ENCODE assay signal across 37 cellular contexts in genomic region chr2:3768960-3769765, GRCh38.
"Had no signal": no experiment of that assay in that cellular context is flagged by ENCODE, and none has a peak within 500 bp of the region (broad histone marks: within the 10 kb centered on the region; RNA-seq: fewer than 3 reads in every experiment).

No MANE protein-coding gene starts in this region.

- H3K36me3 Mint-ChIP-seq: activated CD4-positive, alpha-beta memory T cell treated with anti-CD3 and anti-CD28 coated beads for 36 hours; activated CD8-positive, alpha-beta memory T cell treated with anti-CD3 and anti-CD28 coated beads, Interleukin-2, amount 10 ng/mL, durations not matched to agents 7 days and 5 days; activated naive CD8-positive, alpha-beta T cell treated with anti-CD3 and anti-CD28 coated beads for 36 hours had no signal

- H3K9me3 Mint-ChIP-seq: activated B cell treated with CpG ODN at 0.5 μM for 24 hours; activated CD4-positive, alpha-beta memory T cell treated with anti-CD3 and anti-CD28 coated beads for 36 hours; activated naive CD8-positive, alpha-beta T cell treated with anti-CD3 and anti-CD28 coated beads for 36 hours; activated T-cell treated with anti-CD3 and anti-CD28 coated beads, Interleukin-2, amount 50 U/mL, for 72 hours; activated T-helper 17 cell treated with anti-CD3 and anti-CD28 coated beads, Interleukin-2, amount 50 U/mL, for 72 hours had no signal

- H3K27me3 ChIP-seq: brain microvascular endothelial cell, Peyer's patch had no signal

- DNase-seq: activated B cell treated with CpG ODN at 0.5 μM for 24 hours; activated CD4-positive, alpha-beta memory T cell treated with anti-CD3 and anti-CD28 coated beads for 36 hours; activated CD4-positive, alpha-beta T cell treated with anti-CD3 and anti-CD28 coated beads for 4 hours; activated CD4-positive, alpha-beta T cell treated with anti-CD3 and anti-CD28 coated beads, Interleukin-2, amount 50 U/mL, for 1 hour; activated CD4-positive, CD25-positive, alpha-beta regulatory T cell treated with anti-CD3 and anti-CD28 coated beads, Interleukin-2, amount 50 U/mL, for 72 hours; activated CD8-positive, alpha-beta memory T cell treated with anti-CD3 and anti-CD28 coated beads, Interleukin-2, amount 10 ng/mL, durations not matched to agents 7 days and 5 days; activated effector memory CD4-positive, alpha-beta T cell treated with anti-CD3 and anti-CD28 coated beads, Interleukin-2, amount 50 U/mL, for 16 hours; activated naive CD4-positive, alpha-beta T cell; activated naive CD4-positive, alpha-beta T cell treated with anti-CD3 and anti-CD28 coated beads, Interleukin-2, amount 50 U/mL, for 16 hours; activated naive CD8-positive, alpha-beta T cell treated with anti-CD3 and anti-CD28 coated beads for 36 hours; activated T-cell treated with anti-CD3 and anti-CD28 coated beads, Interleukin-2, amount 50 U/mL, for 1 hour; activated T-cell treated with anti-CD3 and anti-CD28 coated beads, Interleukin-2, amount 50 U/mL, for 72 hours; amniotic stem cell; aorta; brain microvascular endothelial cell; Karpas-422; KBM-7; NCI-H1048; NCI-H1105 treated with DMSO at 0.1 percent for 48 hours; NCI-H1436 treated with DMSO at 0.1 percent for 48 hours; NCI-H1694 treated with DMSO at 0.1 percent for 48 hours; NCI-H2029; NCI-H2171; NCI-H510A; NCI-H526; NCI-H748 treated with DMSO at 0.1 percent for 48 hours; NK-92 treated with Interleukin-12 subunit alpha and Interleukin-12 subunit beta, amount 100 ng/mL, for 24 hours; PC-3; Peyer's patch; RPMI8226; SW 1271; T-helper 1 cell; T-helper 2 cell; T-helper 9 cell had no signal

- H3K36me3 ChIP-seq: brain microvascular endothelial cell, cardiac muscle cell, Peyer's patch had no signal

- H3K4me3 Mint-ChIP-seq: activated B cell treated with CpG ODN at 0.5 μM for 24 hours; activated CD4-positive, alpha-beta memory T cell treated with anti-CD3 and anti-CD28 coated beads for 36 hours; activated CD8-positive, alpha-beta memory T cell treated with anti-CD3 and anti-CD28 coated beads, Interleukin-2, amount 10 ng/mL, durations not matched to agents 7 days and 5 days; activated naive CD8-positive, alpha-beta T cell treated with anti-CD3 and anti-CD28 coated beads for 36 hours; activated T-cell treated with anti-CD3 and anti-CD28 coated beads, Interleukin-2, amount 50 U/mL, for 72 hours; activated T-helper 17 cell treated with anti-CD3 and anti-CD28 coated beads, Interleukin-2, amount 50 U/mL, for 72 hours had no signal

- H3K4me3 ChIP-seq: cardiac muscle cell, Peyer's patch had no signal

- H3K4me1 Mint-ChIP-seq: activated B cell treated with CpG ODN at 0.5 μM for 24 hours; activated CD8-positive, alpha-beta memory T cell treated with anti-CD3 and anti-CD28 coated beads, Interleukin-2, amount 10 ng/mL, durations not matched to agents 7 days and 5 days; activated naive CD8-positive, alpha-beta T cell treated with anti-CD3 and anti-CD28 coated beads for 36 hours; activated T-helper 17 cell treated with anti-CD3 and anti-CD28 coated beads, Interleukin-2, amount 50 U/mL, for 72 hours had no signal

- H3K27ac ChIP-seq: brain microvascular endothelial cell, cardiac muscle cell, Peyer's patch, VCaP had no signal

- ATAC-seq: activated CD8-positive, alpha-beta memory T cell treated with anti-CD3 and anti-CD28 coated beads, Interleukin-2, amount 10 ng/mL, durations not matched to agents 7 days and 5 days; activated T-cell treated with anti-CD3 and anti-CD28 coated beads, Interleukin-2, amount 50 U/mL, for 72 hours; activated T-helper 17 cell treated with anti-CD3 and anti-CD28 coated beads, Interleukin-2, amount 50 U/mL, for 72 hours; PC-3 had no signal

- H3K27ac Mint-ChIP-seq: activated B cell treated with CpG ODN at 0.5 μM for 24 hours; activated CD4-positive, alpha-beta memory T cell treated with anti-CD3 and anti-CD28 coated beads for 36 hours; activated CD8-positive, alpha-beta memory T cell treated with anti-CD3 and anti-CD28 coated beads, Interleukin-2, amount 10 ng/mL, durations not matched to agents 7 days and 5 days; activated naive CD8-positive, alpha-beta T cell treated with anti-CD3 and anti-CD28 coated beads for 36 hours; activated T-cell treated with anti-CD3 and anti-CD28 coated beads, Interleukin-2, amount 50 U/mL, for 72 hours; activated T-helper 17 cell treated with anti-CD3 and anti-CD28 coated beads, Interleukin-2, amount 50 U/mL, for 72 hours had no signal

- H3K9me3 ChIP-seq: Peyer's patch had no signal

- H3K4me1 ChIP-seq: Peyer's patch had no signal
